ENCODE assay signal across 29 cellular contexts in genomic region chr1:67097305-67097704, GRCh38. TPM values are rescaled to one million over a fixed set of nuclear protein-coding genes. Genes with fewer than 3 reads are reported as not detected.
DNase-seq lines count a peak whose midpoint lies in the region; ATAC-seq and TF ChIP-seq lines count a peak whose summit lies in the region.
"Had no signal": no experiment of that assay in that cellular context is flagged by ENCODE, and none has a peak within 500 bp of the region (broad histone marks: within the 10 kb centered on the region; RNA-seq: fewer than 3 reads in every experiment).

No MANE protein-coding gene starts in this region.

- H3K36me3 ChIP-seq in SJCRH30, result no peaks in the 10 kb centered on the region
- no peaks in the 10 kb centered on the region for H3K36me3 ChIP-seq in iPS DF 6.9 (ENCODE audit: control insufficient read depth, insufficient read depth, low read length)

- H3K9me3 ChIP-seq in SJCRH30 (replicated peaks) (no peaks in the 10 kb centered on the region), iPS DF 6.9 (ENCODE audit: control insufficient read depth, insufficient read depth, low read length) (no peaks in the 10 kb centered on the region)
- H3K9me3 ChIP-seq: SK-N-SH, testis had no signal

- H3K27ac ChIP-seq in SJCRH30 (peak overlapping the region; percentile 81), iPS DF 6.9 (ENCODE audit: low read length) (no peak overlapping the region)
- H3K27ac ChIP-seq: skin epidermis, testis had no signal

- peaks cover 20% of the 10 kb centered on the region for H3K4me1 ChIP-seq in SJCRH30
- H3K4me1 ChIP-seq in iPS DF 6.9 (ENCODE audit: control insufficient read depth, insufficient read depth, low read length), result peaks cover 2% of the 10 kb centered on the region; the same call in 1 of the 2 replicates
- H3K4me1 ChIP-seq: testis had no signal

- H3K4me3 Mint-ChIP-seq in type B pancreatic cell, result no peak overlapping the region
- H3K4me3 Mint-ChIP-seq: activated CD4-positive, alpha-beta T cell treated with anti-CD3 and anti-CD28 coated beads, Interleukin-2, amount 10 ng/mL, durations not matched to agents 24 days and 14 days; activated CD8-positive, alpha-beta memory T cell treated with anti-CD3 and anti-CD28 coated beads, Interleukin-2, amount 10 ng/mL, durations not matched to agents 7 days and 5 days; activated naive CD4-positive, alpha-beta T cell treated with anti-CD3 and anti-CD28 coated beads, Interleukin-2, amount 10 ng/mL, durations not matched to agents 7 days and 5 days; activated T-helper 1 cell treated with anti-CD3 and anti-CD28 coated beads, Interleukin-12 subunit alpha, Interleukin-12 subunit beta, Interleukin-2, Interleukin-4 antibody, amounts not matched to agents 30 ng/mL and 10 ng/mL and 1 ng/mL, durations not matched to agents 14 hours and 24 hours and 36 hours; CD14-positive monocyte; HFFc6; stimulated activated naive B cell treated with anti-CD40 and anti-IgM and Interleukin-4, amounts not matched to agents 10 μg/mL and 1 μg/mL and 100 μg/mL, for 72 hours had no signal

- ATAC-seq in HG03342 (IDR thresholded peaks at IDR 0.05; ENCODE audit: unreplicated experiment), result no peak
- ATAC-seq: activated CD8-positive, alpha-beta memory T cell treated with anti-CD3 and anti-CD28 coated beads, Interleukin-2, amount 10 ng/mL, durations not matched to agents 7 days and 5 days; Panc1; stimulated activated naive B cell treated with anti-CD40 and anti-IgM and Interleukin-4, amounts not matched to agents 10 μg/mL and 1 μg/mL and 100 μg/mL, for 72 hours had no signal

- no peaks in the 10 kb centered on the region for H3K27me3 Mint-ChIP-seq in type B pancreatic cell
- H3K27me3 Mint-ChIP-seq: activated naive CD4-positive, alpha-beta T cell treated with anti-CD3 and anti-CD28 coated beads, Interleukin-2, amount 10 ng/mL, durations not matched to agents 7 days and 5 days; stimulated activated naive B cell treated with anti-CD40 and anti-IgM and Interleukin-4, amounts not matched to agents 10 μg/mL and 1 μg/mL and 100 μg/mL, for 72 hours had no signal

- no peaks in the 10 kb centered on the region for H3K9me3 Mint-ChIP-seq in type B pancreatic cell
- H3K9me3 Mint-ChIP-seq: activated CD4-positive, alpha-beta T cell treated with anti-CD3 and anti-CD28 coated beads, Interleukin-2, amount 10 ng/mL, durations not matched to agents 24 days and 14 days; activated naive CD4-positive, alpha-beta T cell treated with anti-CD3 and anti-CD28 coated beads, Interleukin-2, amount 10 ng/mL, durations not matched to agents 7 days and 5 days; activated T-helper 1 cell treated with anti-CD3 and anti-CD28 coated beads, Interleukin-12 subunit alpha, Interleukin-12 subunit beta, Interleukin-2, Interleukin-4 antibody, amounts not matched to agents 30 ng/mL and 10 ng/mL and 1 ng/mL, durations not matched to agents 14 hours and 24 hours and 36 hours; HFFc6; stimulated activated naive B cell treated with anti-CD40 and anti-IgM and Interleukin-4, amounts not matched to agents 10 μg/mL and 1 μg/mL and 100 μg/mL, for 72 hours had no signal

- H3K27ac Mint-ChIP-seq in type B pancreatic cell, result peak overlapping the region; percentile 33
- H3K27ac Mint-ChIP-seq: activated CD4-positive, alpha-beta T cell treated with anti-CD3 and anti-CD28 coated beads, Interleukin-2, amount 10 ng/mL, durations not matched to agents 24 days and 14 days; activated CD8-positive, alpha-beta memory T cell treated with anti-CD3 and anti-CD28 coated beads, Interleukin-2, amount 10 ng/mL, durations not matched to agents 7 days and 5 days; activated naive CD4-positive, alpha-beta T cell treated with anti-CD3 and anti-CD28 coated beads, Interleukin-2, amount 10 ng/mL, durations not matched to agents 7 days and 5 days; activated T-helper 1 cell treated with anti-CD3 and anti-CD28 coated beads, Interleukin-12 subunit alpha, Interleukin-12 subunit beta, Interleukin-2, Interleukin-4 antibody, amounts not matched to agents 30 ng/mL and 10 ng/mL and 1 ng/mL, durations not matched to agents 14 hours and 24 hours and 36 hours; CD14-positive monocyte; HFFc6; stimulated activated naive B cell treated with anti-CD40 and anti-IgM and Interleukin-4, amounts not matched to agents 10 μg/mL and 1 μg/mL and 100 μg/mL, for 72 hours had no signal

- H3K4me1 Mint-ChIP-seq in type B pancreatic cell (ENCODE audit: unreplicated experiment), result peaks cover 12% of the 10 kb centered on the region
- H3K4me1 Mint-ChIP-seq: activated CD8-positive, alpha-beta memory T cell treated with anti-CD3 and anti-CD28 coated beads, Interleukin-2, amount 10 ng/mL, durations not matched to agents 7 days and 5 days; activated naive CD4-positive, alpha-beta T cell treated with anti-CD3 and anti-CD28 coated beads, Interleukin-2, amount 10 ng/mL, durations not matched to agents 7 days and 5 days; CD14-positive monocyte; stimulated activated naive B cell treated with anti-CD40 and anti-IgM and Interleukin-4, amounts not matched to agents 10 μg/mL and 1 μg/mL and 100 μg/mL, for 72 hours had no signal

- peak; percentile 76 for DNase-seq in HT1080 (ENCODE audit: low read depth)
- DNase-seq in SJCRH30, result peak; percentile 69 to 88
- DNase-seq in iPS DF 6.9 (ENCODE audit: low read depth, low spot score), result peak; percentile 52
- no peak for DNase-seq in type B pancreatic cell (ENCODE audit: extremely low spot score, unreplicated experiment)
- DNase-seq in NCI-H2029 treated with DMSO at 0.1 percent for 48 hours (lab: John Stamatoyannopoulos, UW), result no peak
- no peak for DNase-seq in SHP77 (lab: John Stamatoyannopoulos, UW)
- DNase-seq: activated CD4-positive, alpha-beta T cell treated with anti-CD3 and anti-CD28 coated beads, Interleukin-2, amount 10 ng/mL, durations not matched to agents 24 days and 14 days; activated CD8-positive, alpha-beta memory T cell treated with anti-CD3 and anti-CD28 coated beads, Interleukin-2, amount 10 ng/mL, durations not matched to agents 7 days and 5 days; activated naive CD4-positive, alpha-beta T cell treated with anti-CD3 and anti-CD28 coated beads, Interleukin-2, amount 10 ng/mL, durations not matched to agents 7 days and 5 days; cortex of kidney; HFFc6; hypothalamus; KBM-7; kidney glomerular epithelial cell; NCI-H1436; NCI-H2171; NCI-H524; SK-N-SH; stimulated activated CD4-positive, alpha-beta T cell treated with anti-CD3 and anti-CD28 coated beads, Interleukin-2, amount 100 ng/mL, for 24 hours; stimulated activated naive B cell treated with anti-CD40 and anti-IgM and Interleukin-4, amounts not matched to agents 10 μg/mL and 1 μg/mL and 100 μg/mL, for 72 hours; T-helper 2 cell; testis had no signal

- TF ChIP-seq CTCF in type B pancreatic cell (conservative IDR thresholded peaks at IDR 0.05), result no peak

- H3K36me3 Mint-ChIP-seq in type B pancreatic cell, result no peaks in the 10 kb centered on the region
- H3K36me3 Mint-ChIP-seq: activated CD8-positive, alpha-beta memory T cell treated with anti-CD3 and anti-CD28 coated beads, Interleukin-2, amount 10 ng/mL, durations not matched to agents 7 days and 5 days; activated naive CD4-positive, alpha-beta T cell treated with anti-CD3 and anti-CD28 coated beads, Interleukin-2, amount 10 ng/mL, durations not matched to agents 7 days and 5 days; CD14-positive monocyte; stimulated activated naive B cell treated with anti-CD40 and anti-IgM and Interleukin-4, amounts not matched to agents 10 μg/mL and 1 μg/mL and 100 μg/mL, for 72 hours had no signal

- H3K4me3 ChIP-seq in SJCRH30, result no peak overlapping the region
- no peak overlapping the region for H3K4me3 ChIP-seq in iPS DF 6.9 (ENCODE audit: low read length)
- H3K4me3 ChIP-seq: skin epidermis, testis had no signal

- H3K27me3 ChIP-seq in SJCRH30 (no peaks in the 10 kb centered on the region), iPS DF 6.9 (ENCODE audit: control insufficient read depth, insufficient read depth, low read length) (no peaks in the 10 kb centered on the region)
- H3K27me3 ChIP-seq: testis had no signal

RNA-seq across cellular contexts. Expression of gene C1orf141, which starts 37.5 kb away (rescaled TPM):
- not detected in 2 replicates for total RNA-seq in HT1080 (2014; rRNA removed; shearing (Covaris generic))
- not detected in 2 replicates for polyA plus RNA-seq in HT1080 (2015; cell fraction: cytosol; rRNA removed)
- not detected in 2 replicates for polyA plus RNA-seq in HT1080 (2015; cell fraction: nucleus; rRNA removed)
- 0.14 TPM in 1 of 2 replicates, not detected in the other for total RNA-seq in SJCRH30 (2014; rRNA removed; shearing (Covaris generic))
- total RNA-seq in type B pancreatic cell (ENCODE audit: low replicate concordance), result not detected in 2 replicates
- total RNA-seq: activated CD4-positive, alpha-beta T cell treated with anti-CD3 and anti-CD28 coated beads, Interleukin-2, amount 10 ng/mL, durations not matched to agents 24 days and 14 days; activated CD8-positive, alpha-beta memory T cell treated with anti-CD3 and anti-CD28 coated beads, Interleukin-2, amount 10 ng/mL, durations not matched to agents 7 days and 5 days; activated T-helper 1 cell treated with anti-CD3 and anti-CD28 coated beads, Interleukin-12 subunit alpha, Interleukin-12 subunit beta, Interleukin-2, Interleukin-4 antibody, amounts not matched to agents 30 ng/mL and 10 ng/mL and 1 ng/mL, durations not matched to agents 14 hours and 24 hours and 36 hours; HFFc6; lung microvascular endothelial cell; osteoblast had no signal
- polyA plus RNA-seq: CD14-positive monocyte, SK-N-SH had no signal

RNA-seq across cellular contexts. Expression of gene SLC35D1, which starts 43.4 kb away (rescaled TPM):
- 6.5 and 7.2 TPM in 2 replicates for total RNA-seq in HT1080 (2014; rRNA removed; shearing (Covaris generic))
- polyA plus RNA-seq in HT1080 (2015; cell fraction: cytosol; rRNA removed), result 7.0 and 8.2 TPM in 2 replicates
- 7.6 and 7.9 TPM in 2 replicates for polyA plus RNA-seq in HT1080 (2015; cell fraction: nucleus; rRNA removed)
- total RNA-seq in SJCRH30 (2014; rRNA removed; shearing (Covaris generic)), result 18.7 and 19.6 TPM in 2 replicates
- total RNA-seq in type B pancreatic cell (ENCODE audit: low replicate concordance), result 10.0 and 13.0 TPM in 2 replicates

Comparison
In these comparisons a context has a peak if more than half of its experiments do, and no peak if none do; other contexts are left out.
1. DNase-seq: peak in HT1080 (single experiment), SJCRH30 (2 of 2) and iPS DF 6.9 (single experiment); none in type B pancreatic cell (single experiment), NCI-H2029 treated with DMSO at 0.1 percent for 48 hours (single experiment) and SHP77 (0 of 2).